In genomic region chr7:73988197-73988596, GRCh38 we compare ENCODE assay signal across 23 cellular contexts. TPM values are rescaled to one million over a fixed set of nuclear protein-coding genes. Genes with fewer than 3 reads are reported as not detected.
A peak's percentile ranks its signal among the peaks of the same experiment; 100 is the strongest.
DNase-seq lines count a peak whose midpoint lies in the region; ATAC-seq, FAIRE-seq and TF ChIP-seq lines count a peak whose summit lies in the region.
"Had no signal": no experiment of that assay in that cellular context is flagged by ENCODE, and none has a peak within 500 bp of the region (broad histone marks: within the 10 kb centered on the region; RNA-seq: fewer than 3 reads in every experiment).

No MANE protein-coding gene starts in this region.

- BruUV-seq in HepG2 (replicated peaks; lab: Mats Ljungman, UMichigan) = no TSS peak

- FAIRE-seq in HepG2 (lab: Jason Lieb, UNC) = no peak
- FAIRE-seq: A204.1 had no signal

- no peak overlapping the region for H3K4me2 ChIP-seq in HepG2 (ENCODE audit: low read depth, low read length)

- ATAC-seq in HepG2 (no peak), right lobe of liver (no peak), HG02759 (IDR thresholded peaks at IDR 0.05; ENCODE audit: unreplicated experiment) (no peak)
- ATAC-seq: mucosa of descending colon; stimulated activated naive B cell treated with anti-CD40 and anti-IgM and Interleukin-4, amounts not matched to agents 10 μg/mL and 1 μg/mL and 100 μg/mL, for 72 hours had no signal

- intact Hi-C loops in HepG2 (cut with micrococcal nuclease; ENCODE audit: unreplicated experiment) = no loop called here
- intact Hi-C loops in right lobe of liver (cut with DNase I) = no loop called here
- intact Hi-C loops in prostate gland (cut with DNase I) = loop anchor here (5.0 kb wide), 1 partner anchor 39 kb away; the partner anchor contains the start of gene ELN

- no peak overlapping the region for H2AFZ ChIP-seq in HepG2 (ENCODE audit: low read length)

- H3K4me1 ChIP-seq in HepG2 (ENCODE audit: insufficient read depth, low read length) (no peaks in the 10 kb centered on the region), right lobe of liver (no peaks in the 10 kb centered on the region), prostate gland (replicated peaks) (no peaks in the 10 kb centered on the region)

- H3K9me3 ChIP-seq in HepG2 (ENCODE audit: low read length) (no peaks in the 10 kb centered on the region), right lobe of liver (no peaks in the 10 kb centered on the region), prostate gland (no peaks in the 10 kb centered on the region)
- H3K9me3 ChIP-seq: mucosa of descending colon, upper lobe of left lung had no signal

- H3K9ac ChIP-seq in HepG2 (ENCODE audit: insufficient read depth, low read depth, low read length) = no peak overlapping the region

- CTCF ChIA-PET in HepG2 (lab: Yijun Ruan, JAX; ENCODE audit: low intra/inter-chr PET ratio, low total read pairs) = no interaction called here

- H3K27ac ChIP-seq in HepG2 (ENCODE audit: extremely low read length, insufficient read depth, low read length) (no peak overlapping the region), right lobe of liver (no peak overlapping the region), prostate gland (no peak overlapping the region)
- H3K27ac ChIP-seq: upper lobe of left lung had no signal

- no peak overlapping the region for H3K4me3 ChIP-seq in HepG2 (replicated peaks in 1 of 3; ENCODE audit: insufficient read depth in 1 of 3, low read depth in 2 of 3, low read length in 3 of 3)
- no peak overlapping the region for H3K4me3 ChIP-seq in right lobe of liver
- no peak overlapping the region for H3K4me3 ChIP-seq in prostate gland
- H3K4me3 ChIP-seq: coronary artery, mucosa of descending colon, upper lobe of left lung had no signal

- H3K27me3 ChIP-seq in HepG2 (ENCODE audit: control insufficient read depth in 1 of 2, insufficient read depth in 2 of 2, low read length in 2 of 2) = peaks cover 0 to 18% of the 10 kb centered on the region in 2 experiments; a peak in 2 of 5 replicates
- no peaks in the 10 kb centered on the region for H3K27me3 ChIP-seq in right lobe of liver
- H3K27me3 ChIP-seq in prostate gland (replicated peaks; ENCODE audit: insufficient read depth) = no peaks in the 10 kb centered on the region
- H3K27me3 ChIP-seq: upper lobe of left lung had no signal

- no peaks in the 10 kb centered on the region for H3K36me3 ChIP-seq in HepG2 (replicated peaks in 1 of 2; ENCODE audit: control insufficient read depth in 1 of 2, insufficient read depth in 2 of 2, low read length in 2 of 2)
- H3K36me3 ChIP-seq in right lobe of liver = no peaks in the 10 kb centered on the region
- no peaks in the 10 kb centered on the region for H3K36me3 ChIP-seq in prostate gland
- H3K36me3 ChIP-seq: upper lobe of left lung had no signal

- POLR2A ChIA-PET in HepG2 (lab: Yijun Ruan, JAX) = no interaction called here

- H4K20me1 ChIP-seq in HepG2 (ENCODE audit: insufficient read depth, low read length) = no peaks in the 10 kb centered on the region

- DNase-seq in HepG2 (ENCODE audit: low spot score) (no peak), right lobe of liver (no peak), foreskin melanocyte (peak; percentile 79), middle frontal gyrus (ENCODE audit: extremely low spot score, low spot score) (peak; percentile 20), RKO (ENCODE audit: low spot score) (no peak), prostate gland (ENCODE audit: low spot score) (no peak), AG08395 (ENCODE audit: low spot score) (no peak)
- DNase-seq: activated CD4-positive, CD25-positive, alpha-beta regulatory T cell treated with anti-CD3 and anti-CD28 coated beads, Interleukin-2, amount 50 U/mL, for 72 hours; activated gamma-delta T cell; CD4-positive, CD25-positive, alpha-beta regulatory T cell; erythroblast; kidney glomerular epithelial cell; NCI-H1694; NCI-H345; NK-92 treated with Interleukin-12 subunit alpha and Interleukin-12 subunit beta, amount 100 ng/mL, for 24 hours; stimulated activated CD4-positive, alpha-beta T cell treated with anti-CD3 and anti-CD28 coated beads, Interleukin-12 subunit alpha, Interleukin-12 subunit beta, amount 100 ng/mL, for 4 hours; stimulated activated naive B cell treated with anti-CD40 and anti-IgM and Interleukin-4, amounts not matched to agents 10 μg/mL and 1 μg/mL and 100 μg/mL, for 72 hours had no signal

- in situ Hi-C loops in HepG2 (cut with HindIII; ENCODE audit: extremely low pct_ligation_motif_present, low pct_unique_long_range_greater_than_20kb) = no loop called here

- TF ChIP-seq CTCF in HepG2 (CRISPR knock-in tag; IDR thresholded peaks at IDR 0.05) (no peak), right lobe of liver (IDR thresholded peaks at IDR 0.05) (no peak), prostate gland (IDR thresholded peaks at IDR 0.05) (no peak)

- H3K79me2 ChIP-seq in HepG2 (ENCODE audit: insufficient read depth, low read length) = no peaks in the 10 kb centered on the region

- 21% methylated on average over 7 of the region's 9 CpGs for WGBS in HepG2 (ENCODE audit: low lambda C conversion rate)
- WGBS in right lobe of liver (ENCODE audit: insufficient coverage, low coverage, low lambda C conversion rate, missing lambda C conversion rate) = 67% methylated on average over 5 of the region's 9 CpGs
- WGBS in prostate gland = 66% methylated on average over 9 of the region's 9 CpGs

- TF ChIP-seq EP300 in HepG2 (IDR thresholded peaks at IDR 0.05; ENCODE audit: low read depth in 2 of 2, low read length in 2 of 2) = no peak
- TF ChIP-seq EP300 in HepG2 (CRISPR knock-in tag; IDR thresholded peaks at IDR 0.05; ENCODE audit: borderline replicate concordance) = no peak

- no peak for TF ChIP-seq RAD21 in HepG2 (CRISPR knock-in tag; IDR thresholded peaks at IDR 0.05)

- TF ChIP-seq POLR2A in HepG2 (IDR thresholded peaks at IDR 0.05; ENCODE audit: insufficient read depth in 1 of 2, low read depth in 2 of 2, low read length in 2 of 2) (no peak), right lobe of liver (IDR thresholded peaks at IDR 0.05) (no peak), prostate gland (IDR thresholded peaks at IDR 0.05) (no peak)

TF ChIP-seq in HepG2, 621 proteins besides CTCF, POLR2A, EP300 and RAD21:
- TF ChIP-seq KLF16 (CRISPR knock-in tag; IDR thresholded peaks at IDR 0.05) (no peak), ZNF629 (CRISPR knock-in tag; conservative IDR thresholded peaks at IDR 0.05) (peak; percentile 59)

RNA-seq across cellular contexts. Expression of gene ELN, which starts 39.8 kb away (rescaled TPM):
- 0.08 and 0.15 TPM in 2 replicates for total RNA-seq in HepG2 (2016; rRNA removed; fragmentation: Illumina TruSeq; extraction: Trizol)
- not detected in 2 replicates for total RNA-seq in HepG2 (2016; cell fraction: cytosol; rRNA removed; fragmentation: Illumina TruSeq; extraction: Trizol; ENCODE audit: low read depth)
- total RNA-seq in HepG2 (2016; cell fraction: insoluble cytoplasmic fraction; rRNA removed; fragmentation: Illumina TruSeq; extraction: Trizol) = 0.12 and 0.15 TPM in 2 replicates
- total RNA-seq in HepG2 (2016; cell fraction: membrane; rRNA removed; fragmentation: Illumina TruSeq; extraction: Trizol) = 0.10 TPM in 1 of 2 replicates, not detected in the other
- total RNA-seq in HepG2 (2016; cell fraction: nucleus; rRNA removed; fragmentation: Illumina TruSeq; extraction: Trizol) = not detected in 2 replicates
- 0.37 and 0.46 TPM in 2 replicates for polyA plus RNA-seq in HepG2 (2011; rRNA removed)
- polyA plus RNA-seq in HepG2 (2011; cell fraction: cytosol; rRNA removed) = 0.28 and 0.43 TPM in 2 replicates
- polyA plus RNA-seq in HepG2 (2011; cell fraction: nucleus; rRNA removed) = 0.21 and 0.71 TPM in 2 replicates
- polyA plus RNA-seq in HepG2 (2012) = 0.24 and 0.31 TPM in 2 replicates
- polyA plus RNA-seq in HepG2 (2016; cell fraction: cytosol; fragmentation: Illumina TruSeq; extraction: Trizol; ENCODE audit: low read depth) = 0.03 and 0.06 TPM in 2 replicates
- 0.22 and 0.34 TPM in 2 replicates for polyA plus RNA-seq in HepG2 (2016; cell fraction: insoluble cytoplasmic fraction; fragmentation: Illumina TruSeq; extraction: Trizol; ENCODE audit: low read depth)
- 0.05 and 0.07 TPM in 2 replicates for polyA plus RNA-seq in HepG2 (2016; cell fraction: membrane; fragmentation: Illumina TruSeq; extraction: Trizol; ENCODE audit: low read depth)
- polyA plus RNA-seq in HepG2 (2016; cell fraction: nucleus; fragmentation: Illumina TruSeq; extraction: Trizol; ENCODE audit: insufficient read depth, low read depth) = 0.33 TPM in 2 replicates
- polyA minus RNA-seq in HepG2 (2011; rRNA and poly(A)+ RNA removed; ENCODE audit: low replicate concordance) = 0.05 and 0.12 TPM in 2 replicates
- 0.62 TPM in 1 of 2 replicates, not detected in the other for polyA minus RNA-seq in HepG2 (2011; cell fraction: cytosol; rRNA and poly(A)+ RNA removed)
- not detected in 2 replicates for polyA minus RNA-seq in HepG2 (2011; cell fraction: nucleus; rRNA and poly(A)+ RNA removed)
- 10 to 100 TPM in 1 of 6 experiments, 1 to 10 TPM in 5; 3.0 to 11.7 (median 5.3) TPM for total RNA-seq in right lobe of liver
- 10 to 100 TPM; 34.7 to 93.4 TPM for total RNA-seq in prostate gland
- total RNA-seq: T-helper 2 cell treated with Interferon-gamma antibody and Interleukin-4, amounts not matched to agents 100 ng/mL and 5 ng/mL, for 36 hours had no signal
- polyA plus RNA-seq: CD4-positive, CD25-positive, alpha-beta regulatory T cell had no signal

Comparison
In these comparisons a context has a peak if more than half of its experiments do, and no peak if none do; other contexts are left out.
1. DNase-seq: peak in foreskin melanocyte (single experiment) and middle frontal gyrus (single experiment); none in HepG2 (single experiment), right lobe of liver (0 of 3), RKO (single experiment), prostate gland (single experiment) and AG08395 (single experiment).